ENCODE assay signal across 8 cellular contexts in the genomic region with DNA sequence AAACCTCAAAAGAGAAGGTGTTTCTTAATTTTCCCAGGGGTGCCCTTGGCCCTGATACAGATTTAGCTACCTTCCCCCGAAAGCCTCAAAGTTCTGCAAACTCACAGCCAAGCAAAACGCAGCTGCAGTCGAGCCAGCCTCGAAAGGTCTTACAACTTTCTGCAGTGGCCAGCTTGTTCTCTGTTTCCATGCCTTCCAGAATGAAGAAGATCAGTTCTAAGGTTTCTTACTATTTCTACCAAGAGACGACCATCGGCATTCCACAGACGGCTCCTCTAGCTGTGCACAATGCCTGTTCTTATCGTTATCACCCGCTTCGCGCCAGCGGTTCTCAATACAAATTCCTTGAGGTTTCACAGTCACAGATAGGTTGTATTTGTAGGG. TPM values are rescaled to one million over a fixed set of nuclear protein-coding genes. Genes with fewer than 3 reads are reported as not detected.
A peak's percentile ranks its signal among the peaks of the same experiment; 100 is the strongest.
DNase-seq lines count a peak whose midpoint lies in the region; ATAC-seq and TF ChIP-seq lines count a peak whose summit lies in the region.

No MANE protein-coding gene starts in this region.

- H3K27me3 ChIP-seq in gastrocnemius medialis = no peaks in the 10 kb centered on the region

- no peak for TF ChIP-seq POLR2A in gastrocnemius medialis (IDR thresholded peaks at IDR 0.05)

- in situ Hi-C loops in gastrocnemius medialis (cut with MboI; ENCODE audit: low sequenced_read_pairs in 4 of 4) = no loop called here

- no peaks in the 10 kb centered on the region for H3K4me1 ChIP-seq in gastrocnemius medialis

- no peak overlapping the region for H3K27ac ChIP-seq in gastrocnemius medialis

- no peaks in the 10 kb centered on the region for H3K9me3 ChIP-seq in gastrocnemius medialis

- H3K4me3 ChIP-seq in gastrocnemius medialis = peak overlapping the region in 2 of 4 donors; percentile 4 to 16

- no peaks in the 10 kb centered on the region for H3K36me3 ChIP-seq in gastrocnemius medialis

- no peak for TF ChIP-seq CTCF in gastrocnemius medialis (IDR thresholded peaks at IDR 0.05 in 4 of 5, conservative IDR thresholded peaks at IDR 0.05 in 1 of 5)

- intact Hi-C loops in gastrocnemius medialis (cut with DNase I; ENCODE audit: low total_unique reads) = no loop called here

- peak; percentile 51 for DNase-seq in DMS79 (lab: John Stamatoyannopoulos, UW)
- peak; percentile 49 for DNase-seq in ecto neural progenitor cell (ENCODE audit: low spot score)
- no peak for DNase-seq in gastrocnemius medialis
- DNase-seq in NCI-H1105 treated with DMSO at 0.1 percent for 48 hours (lab: John Stamatoyannopoulos, UW) = no peak
- no peak for DNase-seq in SKM-1 (lab: John Stamatoyannopoulos, UW; ENCODE audit: unreplicated experiment)
- DNase-seq in activated CD8-positive, alpha-beta memory T cell treated with anti-CD3 and anti-CD28 coated beads for 24 hours = no peak

- ATAC-seq in GM19438 (IDR thresholded peaks at IDR 0.05; ENCODE audit: low read depth, unreplicated experiment) (peak; percentile 21), HG03354 (IDR thresholded peaks at IDR 0.05; ENCODE audit: poor library complexity, severe bottlenecking, unreplicated experiment) (peak; percentile 25), gastrocnemius medialis (no peak)

RNA-seq across cellular contexts. Expression of a gene that starts 28.5 kb away (rescaled TPM):
- not detected for total RNA-seq in gastrocnemius medialis

Comparison
In these comparisons a context has a peak if more than half of its experiments do, and no peak if none do; other contexts are left out.
1. DNase-seq: peak in DMS79 (single experiment) and ecto neural progenitor cell (single experiment); none in gastrocnemius medialis (0 of 2), NCI-H1105 treated with DMSO at 0.1 percent for 48 hours (single experiment), SKM-1 (single experiment) and activated CD8-positive, alpha-beta memory T cell treated with anti-CD3 and anti-CD28 coated beads for 24 hours (single experiment).
2. ATAC-seq: peak in GM19438 (single experiment) and HG03354 (single experiment); none in gastrocnemius medialis (0 of 2).